In the genomic region with DNA sequence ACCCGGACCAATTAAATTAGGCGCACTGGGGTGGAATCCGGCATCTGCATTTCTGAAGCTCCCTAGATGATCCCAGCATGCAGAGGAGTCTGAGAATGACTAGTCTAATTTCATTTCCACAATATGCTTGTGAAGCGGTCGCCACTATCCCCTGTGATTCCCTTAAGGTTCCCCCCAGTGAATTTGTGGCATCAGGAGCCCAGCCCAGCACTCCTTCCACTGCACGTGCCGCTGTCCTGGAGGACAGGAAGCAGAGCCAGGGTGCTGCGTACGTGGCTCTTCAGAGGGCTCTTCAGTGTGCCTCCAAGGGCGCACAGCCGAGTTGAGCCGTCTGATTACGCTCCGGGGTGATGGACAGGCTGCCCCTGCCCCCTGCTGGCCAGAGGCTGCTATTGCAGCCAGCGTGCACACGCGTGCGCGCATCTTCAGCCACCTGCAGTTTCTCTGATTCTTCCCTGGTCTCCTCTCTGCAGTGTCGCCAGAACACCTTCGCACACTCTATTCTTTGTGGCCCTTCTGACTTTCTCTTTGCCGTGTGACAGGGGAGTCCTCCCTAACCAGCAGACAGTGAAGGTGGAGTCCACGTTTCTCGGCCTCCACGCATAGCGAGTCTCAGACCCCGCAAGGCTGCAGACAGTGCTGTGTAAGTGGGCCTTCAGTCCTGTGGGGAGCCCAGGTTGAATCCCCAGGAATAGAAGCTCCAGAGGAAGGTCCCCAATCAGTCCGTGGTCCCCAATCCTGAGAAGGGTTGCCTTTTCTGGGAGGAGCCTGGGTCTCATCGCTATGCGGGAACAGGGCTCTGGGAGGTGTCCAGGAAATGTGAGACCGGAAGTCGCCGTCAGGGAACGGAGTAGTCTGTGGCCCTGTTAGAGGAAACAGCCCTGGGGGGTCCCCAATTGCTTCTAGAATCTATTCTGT, we compare ENCODE assay signal across 8 cellular contexts. TPM values are rescaled to one million over a fixed set of nuclear protein-coding genes. Genes with fewer than 3 reads are reported as not detected.
A peak's percentile ranks its signal among the peaks of the same experiment; 100 is the strongest.
DNase-seq lines count a peak whose midpoint lies in the region; ATAC-seq and TF ChIP-seq lines count a peak whose summit lies in the region.

No MANE protein-coding gene starts in this region.

- H3K27me3 ChIP-seq in kidney epithelial cell (ENCODE audit: control insufficient read depth, insufficient read depth, low read length): peaks cover 5% of the 10 kb centered on the region

- peak; percentile 31 for DNase-seq in AG09309 (ENCODE audit: low read depth)
- peak; percentile 75 for DNase-seq in NCI-H2227 treated with DMSO at 0.1 percent for 48 hours (lab: John Stamatoyannopoulos, UW)
- peak; percentile 64 for DNase-seq in cerebellar cortex (ENCODE audit: low spot score)
- DNase-seq in kidney epithelial cell (ENCODE audit: low read depth): peak; percentile 14
- peak; percentile 87 for DNase-seq in stimulated activated CD4-positive, alpha-beta T cell treated with anti-CD3 and anti-CD28 coated beads, Interleukin-1b, Interleukin-23, amount 100 ng/mL, for 48 hours

- H3K4me3 ChIP-seq in AG09309 (ENCODE audit: control insufficient read depth, low read depth, low read length) (peak overlapping the region; percentile 19), kidney epithelial cell (ENCODE audit: low read depth, low read length) (no peak overlapping the region)

- no peaks in the 10 kb centered on the region for H3K36me3 ChIP-seq in kidney epithelial cell (ENCODE audit: control insufficient read depth, insufficient read depth, low read length)

- ATAC-seq in GM18907 (IDR thresholded peaks at IDR 0.05; ENCODE audit: unreplicated experiment) (peak; percentile 91), HG03196 (IDR thresholded peaks at IDR 0.05; ENCODE audit: unreplicated experiment) (peak; percentile 83)
- ATAC-seq in activated CD4-positive, CD25-positive, alpha-beta regulatory T cell treated with anti-CD3 and anti-CD28 coated beads, Interleukin-2, amount 50 U/mL, for 24 hours: peak; percentile 94 to 97

- TF ChIP-seq CTCF in AG09309 (IDR thresholded peaks at IDR 0.05; ENCODE audit: control insufficient read depth, insufficient read depth, low read depth, low read length, missing control alignments) (peak; percentile 99), kidney epithelial cell (IDR thresholded peaks at IDR 0.05; ENCODE audit: insufficient read depth, low read length, poor library complexity, severe bottlenecking) (peak; percentile 100)

RNA-seq across cellular contexts. Expression of a gene that starts 16.5 kb away (rescaled TPM):
- not detected in 2 replicates for total RNA-seq in kidney epithelial cell

RNA-seq across cellular contexts. Expression of a gene that starts 32.4 kb away (rescaled TPM):
- 0.13 and 1.4 TPM in 2 replicates for total RNA-seq in kidney epithelial cell

Comparison
In these comparisons a context has a peak if more than half of its experiments do, and no peak if none do; other contexts are left out.
1. DNase-seq: peak in every context shown above with its lines; median percentile 87 in stimulated activated CD4-positive, alpha-beta T cell treated with anti-CD3 and anti-CD28 coated beads, Interleukin-1b, Interleukin-23, amount 100 ng/mL, for 48 hours; 75 in NCI-H2227 treated with DMSO at 0.1 percent for 48 hours; 64 in cerebellar cortex; 31 in AG09309; 14 in kidney epithelial cell.